15 cellular contexts compared by ENCODE assay signal in the genomic region with DNA sequence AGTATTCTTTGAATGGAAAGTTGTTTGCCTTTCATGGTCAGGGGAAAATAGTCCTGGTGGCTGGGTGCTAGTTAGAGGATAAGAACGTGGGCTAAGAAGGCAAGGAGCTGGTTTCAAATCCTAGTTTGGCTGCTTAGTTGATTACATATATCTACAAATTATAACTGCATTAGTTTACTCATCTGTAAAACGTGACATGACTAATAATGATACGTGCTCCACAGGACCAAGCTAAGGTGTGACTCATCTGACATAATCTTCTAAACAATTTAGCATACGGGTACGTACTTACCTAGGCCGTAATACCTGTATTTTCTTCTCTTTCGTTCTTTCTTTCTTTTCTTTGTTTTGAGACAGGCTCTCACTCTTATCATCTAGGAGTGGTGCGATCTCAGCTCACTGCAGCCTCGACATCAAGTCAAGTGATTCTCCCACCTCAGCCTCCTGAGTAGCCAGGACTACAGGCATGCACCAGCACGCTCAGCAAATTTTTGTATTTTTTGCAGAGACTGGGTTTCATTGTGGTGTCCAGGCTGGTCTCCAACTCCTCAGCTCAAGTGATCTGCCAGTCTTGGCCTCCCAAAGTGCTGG.
DNase-seq lines count a peak whose midpoint lies in the region; ATAC-seq and TF ChIP-seq lines count a peak whose summit lies in the region.
"Had no signal": no experiment of that assay in that cellular context is flagged by ENCODE, and none has a peak within 500 bp of the region (broad histone marks: within the 10 kb centered on the region; RNA-seq: fewer than 3 reads in every experiment).

No MANE protein-coding gene starts in this region.

- H3K4me1 ChIP-seq in right atrium auricular region: peaks cover 0 to 14% of the 10 kb centered on the region in 2 donors
- H3K4me1 ChIP-seq: BE2C, body of pancreas had no signal

- H3K36me3 Mint-ChIP-seq in immature natural killer cell: no peaks in the 10 kb centered on the region
- H3K36me3 Mint-ChIP-seq: naive thymus-derived CD4-positive, alpha-beta T cell had no signal

- ATAC-seq in HG02870 (IDR thresholded peaks at IDR 0.05; ENCODE audit: unreplicated experiment): no peak
- ATAC-seq: naive thymus-derived CD4-positive, alpha-beta T cell had no signal

- H3K4me3 ChIP-seq in dorsolateral prefrontal cortex (no peak overlapping the region), right atrium auricular region (no peak overlapping the region)
- H3K4me3 ChIP-seq: body of pancreas had no signal

- peaks cover 0 to 1% (median 0%) of the 10 kb centered on the region in 3 donors for H3K27me3 Mint-ChIP-seq in immature natural killer cell (ENCODE audit: low read depth in 3 of 3)
- H3K27me3 Mint-ChIP-seq: naive thymus-derived CD4-positive, alpha-beta T cell had no signal

- peaks cover 0 to 3% (median 0%) of the 10 kb centered on the region in 6 donors for H3K9me3 Mint-ChIP-seq in immature natural killer cell
- H3K9me3 Mint-ChIP-seq: naive thymus-derived CD4-positive, alpha-beta T cell had no signal

- TF ChIP-seq CTCF in dorsolateral prefrontal cortex (IDR thresholded peaks at IDR 0.05 in 54 of 56, conservative IDR thresholded peaks at IDR 0.05 in 2 of 56; ENCODE audit: low read depth in 1 of 56, partially characterized antibody in 56 of 56) (no peak), right atrium auricular region (IDR thresholded peaks at IDR 0.05) (no peak)

- H3K36me3 ChIP-seq in right atrium auricular region: no peaks in the 10 kb centered on the region
- H3K36me3 ChIP-seq: BE2C had no signal

- DNase-seq in Daoy (ENCODE audit: low read depth): peak; percentile 15
- DNase-seq in NCI-H69 (lab: John Stamatoyannopoulos, UW): peak; percentile 23
- DNase-seq in dorsolateral prefrontal cortex: no peak
- DNase-seq in renal cortical epithelial cell (ENCODE audit: low read depth): peak; percentile 61
- DNase-seq in stimulated activated CD4-positive, alpha-beta T cell treated with anti-CD3 and anti-CD28 coated beads, Interleukin-4, amount 100 ng/mL, for 4 hours: no peak
- DNase-seq in immature natural killer cell: no peak
- no peak for DNase-seq in right atrium auricular region (ENCODE audit: low spot score)
- DNase-seq: activated T-cell treated with anti-CD3 and anti-CD28 coated beads, Interleukin-2, amount 50 U/mL, for 1 hour; BE2C; GOT3; naive thymus-derived CD4-positive, alpha-beta T cell; Right ventricle myocardium superior had no signal

- H3K4me3 Mint-ChIP-seq in immature natural killer cell: no peak overlapping the region
- H3K4me3 Mint-ChIP-seq: naive thymus-derived CD4-positive, alpha-beta T cell had no signal

- H3K27ac ChIP-seq in dorsolateral prefrontal cortex: peak overlapping the region in 52 of 59 donors; percentile 2 to 82 (median 54)
- peak overlapping the region in 1 of 2 donors; percentile 26 for H3K27ac ChIP-seq in right atrium auricular region
- H3K27ac ChIP-seq: KMS-11 had no signal

- no peaks in the 10 kb centered on the region for H3K4me1 Mint-ChIP-seq in immature natural killer cell
- H3K4me1 Mint-ChIP-seq: naive thymus-derived CD4-positive, alpha-beta T cell had no signal

- no peak overlapping the region for H3K27ac Mint-ChIP-seq in immature natural killer cell
- H3K27ac Mint-ChIP-seq: naive thymus-derived CD4-positive, alpha-beta T cell had no signal

- no peaks in the 10 kb centered on the region for H3K9me3 ChIP-seq in right atrium auricular region
- H3K9me3 ChIP-seq: BE2C, body of pancreas had no signal

- intact Hi-C loops in dorsolateral prefrontal cortex (cut with DNase I): no loop called here

- H3K27me3 ChIP-seq in dorsolateral prefrontal cortex (no peaks in the 10 kb centered on the region), right atrium auricular region (no peaks in the 10 kb centered on the region)
- H3K27me3 ChIP-seq: BE2C, body of pancreas had no signal

Comparison
In these comparisons a context has a peak if more than half of its experiments do, and no peak if none do; other contexts are left out.
1. DNase-seq: peak in Daoy (single experiment), NCI-H69 (single experiment) and renal cortical epithelial cell (single experiment); none in dorsolateral prefrontal cortex (0 of 10), stimulated activated CD4-positive, alpha-beta T cell treated with anti-CD3 and anti-CD28 coated beads, Interleukin-4, amount 100 ng/mL, for 4 hours (0 of 2), immature natural killer cell (0 of 3) and right atrium auricular region (single experiment).